2 cellular contexts compared by ENCODE assay signal in genomic region chrX:153782324-153782723, GRCh38.
TF ChIP-seq lines count a peak whose summit lies in the region.

No MANE protein-coding gene starts in this region.

TF ChIP-seq in IMR-90, 13 proteins besides CTCF, POLR2A, EP300 and RAD21:
- TF ChIP-seq CHD1 (IDR thresholded peaks at IDR 0.05; ENCODE audit: low read depth, low read length) = no peak
- TF ChIP-seq RFX5 (IDR thresholded peaks at IDR 0.05; ENCODE audit: low read depth, low read length) = no peak

TF ChIP-seq in H1, 55 proteins besides CTCF, POLR2A, EP300 and RAD21:
- TF ChIP-seq HDAC2 (IDR thresholded peaks at IDR 0.05; ENCODE audit: borderline replicate concordance in 1 of 2, low read depth in 2 of 2, low read length in 2 of 2) (no peak), TAF7 (optimal IDR thresholded peaks at IDR 0.05; ENCODE audit: borderline replicate concordance, low read depth, low read length) (no peak), JUN (IDR thresholded peaks at IDR 0.05; ENCODE audit: low read depth, low read length) (no peak), SIN3A (conservative IDR thresholded peaks at IDR 0.05 in 1 of 2, IDR thresholded peaks at IDR 0.05 in 1 of 2; ENCODE audit: low read depth in 1 of 2, low read length in 2 of 2) (no peak), ATF2 (IDR thresholded peaks at IDR 0.05; ENCODE audit: low read length) (no peak), POU5F1 (IDR thresholded peaks at IDR 0.05; ENCODE audit: low read depth, low read length) (no peak), CTBP2 (IDR thresholded peaks at IDR 0.05; ENCODE audit: borderline replicate concordance, insufficient read depth, insufficient read length, low read length) (no peak), BACH1 (IDR thresholded peaks at IDR 0.05; ENCODE audit: low read length) (no peak)
